16 cellular contexts compared by ENCODE assay signal in genomic region chr17:2376107-2376506, GRCh38. TPM values are rescaled to one million over a fixed set of nuclear protein-coding genes. Genes with fewer than 3 reads are reported as not detected.
DNase-seq lines count a peak whose midpoint lies in the region; ATAC-seq and TF ChIP-seq lines count a peak whose summit lies in the region.
"Had no signal": no experiment of that assay in that cellular context is flagged by ENCODE, and none has a peak within 500 bp of the region (broad histone marks: within the 10 kb centered on the region; RNA-seq: fewer than 3 reads in every experiment).

No MANE protein-coding gene starts in this region.

- H3K9ac ChIP-seq in trophoblast cell (ENCODE audit: low read length): no peak overlapping the region

- H3K27ac Mint-ChIP-seq in GM23338: no peak overlapping the region
- H3K27ac Mint-ChIP-seq: CD4-positive, alpha-beta T cell had no signal

- H4K20me1 ChIP-seq in GM23338 (replicated peaks; ENCODE audit: insufficient read depth): no peaks in the 10 kb centered on the region; the same call in 1 of the 2 replicates

- no peak overlapping the region for H2AK5ac ChIP-seq in trophoblast cell (ENCODE audit: low read length)

- no peak overlapping the region for H3K4me2 ChIP-seq in GM23338
- no peak overlapping the region for H3K4me2 ChIP-seq in trophoblast cell (ENCODE audit: low read length)

- no peak overlapping the region for H4K8ac ChIP-seq in trophoblast cell (ENCODE audit: low read depth, low read length)

- TF ChIP-seq CTCF in GM23338 (conservative IDR thresholded peaks at IDR 0.05; ENCODE audit: low read depth in 2 of 2) (no peak), RWPE1 (conservative IDR thresholded peaks at IDR 0.05; ENCODE audit: low read depth) (no peak), dorsolateral prefrontal cortex (IDR thresholded peaks at IDR 0.05 in 54 of 56, conservative IDR thresholded peaks at IDR 0.05 in 2 of 56; ENCODE audit: low read depth in 1 of 56, partially characterized antibody in 56 of 56) (no peak)

- H3K4me1 Mint-ChIP-seq in GM23338: peaks cover 4% of the 10 kb centered on the region; the same call in 2 of the 3 replicates

- CTCF ChIA-PET in RWPE1 (lab: Yijun Ruan, JAX): interaction anchor here (0.7 kb wide), 1 partner anchor 47 kb away, joined by 3 read pairs; no protein-coding TSS in a partner anchor

- H4K91ac ChIP-seq in trophoblast cell (ENCODE audit: low read depth, low read length): peak overlapping the region; percentile 49

- H2AFZ ChIP-seq in GM23338 (no peak overlapping the region), trophoblast cell (ENCODE audit: insufficient read depth, low read length, poor library complexity) (no peak overlapping the region)

- peaks cover 28% of the 10 kb centered on the region for H3K79me1 ChIP-seq in trophoblast cell (ENCODE audit: low read length)

- H3K27me3 Mint-ChIP-seq in GM23338 (ENCODE audit: insufficient read depth, low read depth, poor library complexity): peaks cover 13% of the 10 kb centered on the region
- H3K27me3 Mint-ChIP-seq: CD4-positive, alpha-beta T cell had no signal

- no peak overlapping the region for H3K4me3 ChIP-seq in GM23338
- H3K4me3 ChIP-seq in dorsolateral prefrontal cortex: no peak overlapping the region
- no peak overlapping the region for H3K4me3 ChIP-seq in trophoblast cell (ENCODE audit: low read depth, low read length)
- H3K4me3 ChIP-seq: HAP-1 had no signal

- no peak overlapping the region for H4K12ac ChIP-seq in trophoblast cell (ENCODE audit: low read depth, low read length)

- no peak overlapping the region for H3K4ac ChIP-seq in trophoblast cell (ENCODE audit: low read depth, low read length)

- no peak overlapping the region for H2BK120ac ChIP-seq in trophoblast cell (ENCODE audit: insufficient read depth, low read length, poor library complexity)

- H3K9me3 ChIP-seq in trophoblast cell (ENCODE audit: insufficient read depth, low read depth, low read length): peaks cover 5% of the 10 kb centered on the region
- H3K9me3 ChIP-seq: BE2C, HAP-1 had no signal

- no peaks in the 10 kb centered on the region for H3K9me2 ChIP-seq in GM23338 (ENCODE audit: insufficient read depth)

- peak overlapping the region; percentile 57 for H2BK5ac ChIP-seq in trophoblast cell (ENCODE audit: low read depth, low read length, poor library complexity)

- peaks cover 34% of the 10 kb centered on the region for H3K36me3 Mint-ChIP-seq in GM23338 (ENCODE audit: low read depth)

- ATAC-seq in GM23338 (peak; percentile 18; the same call in 2 of the 3 replicates), GM19463 (IDR thresholded peaks at IDR 0.05; ENCODE audit: unreplicated experiment) (no peak)

- no peak overlapping the region; the same call in 1 of the 2 replicates for H3K27ac ChIP-seq in GM23338 (ENCODE audit: low read depth)
- peak overlapping the region; percentile 99; the same call in 1 of the 2 replicates for H3K27ac ChIP-seq in RWPE1
- peak overlapping the region in 30 of 59 donors; percentile 4 to 81 (median 56) for H3K27ac ChIP-seq in dorsolateral prefrontal cortex
- peak overlapping the region; percentile 83 for H3K27ac ChIP-seq in trophoblast cell (ENCODE audit: low read depth, low read length)
- H3K27ac ChIP-seq: HL-60 had no signal

- DNase-seq in GM23338 (ENCODE audit: low spot score): peak; percentile 46
- no peak for DNase-seq in RWPE1 (ENCODE audit: low spot score)
- DNase-seq in dorsolateral prefrontal cortex: no peak
- DNase-seq in trophoblast cell: no peak
- DNase-seq in posterior vena cava (ENCODE audit: low spot score): no peak
- no peak for DNase-seq in COLO668 (lab: John Stamatoyannopoulos, UW; ENCODE audit: unreplicated experiment)
- DNase-seq: ACHN; BE2C; C1 segment of cervical spinal cord; Calu3; CD4-positive, alpha-beta T cell; DMS79 treated with DMSO at 0.1 percent for 48 hours; GF-D8 had no signal

- H3K4me1 ChIP-seq in GM23338 (ENCODE audit: insufficient read depth): no peaks in the 10 kb centered on the region
- H3K4me1 ChIP-seq in trophoblast cell (ENCODE audit: control insufficient read depth in 1 of 2, insufficient read depth in 2 of 2, low read length in 2 of 2): peaks cover 35 to 43% of the 10 kb centered on the region in 2 experiments
- H3K4me1 ChIP-seq: BE2C, HAP-1 had no signal

- H3K79me2 ChIP-seq in GM23338 (replicated peaks; ENCODE audit: insufficient read depth) (no peaks in the 10 kb centered on the region), trophoblast cell (ENCODE audit: control insufficient read depth, insufficient read depth, low read length, poor library complexity) (peaks cover under 1% of the 10 kb centered on the region)

- POLR2A ChIA-PET in RWPE1 (lab: Yijun Ruan, JAX; ENCODE audit: low non-redundant PET): no interaction called here

- H3K4me3 Mint-ChIP-seq in GM23338: no peak overlapping the region
- H3K4me3 Mint-ChIP-seq: CD4-positive, alpha-beta T cell had no signal

- H3K23ac ChIP-seq in trophoblast cell (ENCODE audit: low read length): no peak overlapping the region

- H3F3A ChIP-seq in GM23338 (replicated peaks; ENCODE audit: low read depth): no peaks in the 10 kb centered on the region

- H3K27me3 ChIP-seq in GM23338 (ENCODE audit: insufficient read depth) (no peaks in the 10 kb centered on the region), dorsolateral prefrontal cortex (no peaks in the 10 kb centered on the region), trophoblast cell (ENCODE audit: insufficient read depth, low read length) (no peaks in the 10 kb centered on the region)
- H3K27me3 ChIP-seq: BE2C had no signal

- intact Hi-C loops in dorsolateral prefrontal cortex (cut with DNase I) (no loop called here), posterior vena cava (cut with DNase I) (no loop called here)

- H3K18ac ChIP-seq in trophoblast cell (ENCODE audit: low read length): no peak overlapping the region

- H3K36me3 ChIP-seq in GM23338 (ENCODE audit: insufficient read depth): no peaks in the 10 kb centered on the region
- H3K36me3 ChIP-seq in trophoblast cell (ENCODE audit: control insufficient read depth in 1 of 2, insufficient read depth in 2 of 2, low read length in 2 of 2): peaks cover 55 to 60% of the 10 kb centered on the region in 2 experiments

- no peaks in the 10 kb centered on the region for H3K9me3 Mint-ChIP-seq in GM23338
- H3K9me3 Mint-ChIP-seq: CD4-positive, alpha-beta T cell had no signal

- no CpG with 5 or more reads among the region's 14 CpGs for WGBS in trophoblast cell (ENCODE audit: extremely low coverage, insufficient coverage, insufficient read length)

- no peak overlapping the region for H2BK12ac ChIP-seq in trophoblast cell (ENCODE audit: low read length)

- H3K14ac ChIP-seq in trophoblast cell (ENCODE audit: low read length): no peak overlapping the region

TF ChIP-seq in GM23338, 12 proteins besides CTCF, POLR2A, EP300 and RAD21 (continues in another document):
- no peak for TF ChIP-seq REST (IDR thresholded peaks at IDR 0.05; ENCODE audit: unreplicated experiment)
- TF ChIP-seq ZNF331 (CRISPR knock-in tag; IDR thresholded peaks at IDR 0.05; ENCODE audit: low read depth): no peak
- no peak for TF ChIP-seq CREB1 (CRISPR knock-in tag; IDR thresholded peaks at IDR 0.05; ENCODE audit: low read depth)
- no peak for TF ChIP-seq JUNB (IDR thresholded peaks at IDR 0.05; ENCODE audit: unreplicated experiment)
- no peak for TF ChIP-seq EZH2 (IDR thresholded peaks at IDR 0.05; ENCODE audit: low read depth, unreplicated experiment)
- no peak for TF ChIP-seq STAT1 (IDR thresholded peaks at IDR 0.05; ENCODE audit: unreplicated experiment)
- TF ChIP-seq POLR2AphosphoS5 (IDR thresholded peaks at IDR 0.05; ENCODE audit: low read depth): no peak
- TF ChIP-seq NANOG (IDR thresholded peaks at IDR 0.05; ENCODE audit: borderline replicate concordance): no peak
- TF ChIP-seq ZNF114 (CRISPR knock-in tag; IDR thresholded peaks at IDR 0.05): no peak
- TF ChIP-seq EZH2phosphoT487 (IDR thresholded peaks at IDR 0.05; ENCODE audit: unreplicated experiment): no peak

RNA-seq across cellular contexts. Expression of gene MNT, which starts 24.8 kb away (rescaled TPM):
- 6.4 and 10.4 TPM in 2 replicates for total RNA-seq in GM23338 (2014; rRNA removed; shearing (Covaris generic))
- 5.7 and 6.7 TPM in 2 replicates for polyA plus RNA-seq in GM23338 (2016; fragmentation: Nextera tagmentation; extraction: Ambion mirVana)
- total RNA-seq in dorsolateral prefrontal cortex: 10 to 100 TPM; 32.2 to 70.3 (median 43.0) TPM
- 16.2 and 16.6 TPM in 2 replicates for polyA plus RNA-seq in trophoblast cell (2013)
- 10 to 100 TPM; 26.0 to 27.2 TPM for total RNA-seq in posterior vena cava

RNA-seq across cellular contexts. Expression of gene SGSM2, which starts 38.8 kb away (rescaled TPM):
- total RNA-seq in GM23338 (2014; rRNA removed; shearing (Covaris generic)): 38.9 and 52.4 TPM in 2 replicates
- polyA plus RNA-seq in GM23338 (2016; fragmentation: Nextera tagmentation; extraction: Ambion mirVana): 13.7 and 14.3 TPM in 2 replicates
- total RNA-seq in dorsolateral prefrontal cortex (100 to 1,000 TPM in 115 of 120 experiments, 10 to 100 TPM in 5; 82.4 to 230 (median 136) TPM), posterior vena cava (10 to 100 TPM; 38.7 to 42.9 TPM)
- polyA plus RNA-seq in trophoblast cell (2013): 44.8 and 47.2 TPM in 2 replicates

RNA-seq across cellular contexts. Expression of gene TSR1, which starts 39.9 kb away (rescaled TPM):
- 72.7 and 108 TPM in 2 replicates for total RNA-seq in GM23338 (2014; rRNA removed; shearing (Covaris generic))
- polyA plus RNA-seq in GM23338 (2016; fragmentation: Nextera tagmentation; extraction: Ambion mirVana): 31.3 and 36.9 TPM in 2 replicates
- 10 to 100 TPM; 16.4 to 33.3 (median 23.0) TPM for total RNA-seq in dorsolateral prefrontal cortex
- polyA plus RNA-seq in trophoblast cell (2013): 25.0 and 26.0 TPM in 2 replicates
- total RNA-seq in posterior vena cava: 10 to 100 TPM; 20.8 to 24.0 TPM
